Comparison of ENCODE assay signal across 13 cellular contexts in genomic region chr10:55329796-55330195, GRCh38.
"Had no signal": no experiment of that assay in that cellular context is flagged by ENCODE, and none has a peak within 500 bp of the region (broad histone marks: within the 10 kb centered on the region; RNA-seq: fewer than 3 reads in every experiment).

No MANE protein-coding gene starts in this region.

- DNase-seq: effector CD4-positive, alpha-beta T cell; endodermal cell; gastrocnemius medialis; immature natural killer cell; kidney glomerular epithelial cell; mesendoderm; naive B cell; right lobe of liver; stimulated activated CD4-positive, alpha-beta T cell treated with anti-CD3 and anti-CD28 coated beads, Interleukin-4, amount 100 ng/mL, for 24 hours; tibial artery; upper lobe of left lung; uterus had no signal

- FAIRE-seq: colon had no signal
